Comparison of ENCODE assay signal across 9 cellular contexts in the genomic region with DNA sequence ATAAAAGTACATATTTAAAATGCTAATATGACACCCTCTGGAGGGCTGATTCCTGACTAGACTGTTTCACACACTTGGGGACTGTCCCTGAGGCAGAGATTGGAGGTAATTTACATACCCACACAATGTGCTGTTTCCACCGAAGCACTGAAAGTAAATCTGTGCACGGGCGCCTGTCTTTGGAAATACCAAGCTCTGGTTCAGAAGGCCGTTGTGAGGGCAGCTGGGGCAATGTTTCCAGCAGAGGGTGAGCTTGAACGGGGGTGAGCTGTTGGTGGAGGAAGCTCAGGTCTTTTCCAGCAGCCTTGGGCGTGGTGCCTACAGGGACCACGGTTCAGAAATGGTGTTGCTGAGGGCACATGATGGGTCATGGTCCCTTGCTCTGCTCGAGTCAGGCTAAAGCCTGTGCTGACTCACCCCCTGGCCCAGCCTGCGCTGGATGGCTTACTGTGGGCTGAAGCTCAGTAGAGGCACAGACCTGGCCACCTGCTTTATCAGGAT. TPM values are rescaled to one million over a fixed set of nuclear protein-coding genes. Genes with fewer than 3 reads are reported as not detected.
DNase-seq lines count a peak whose midpoint lies in the region; FAIRE-seq and TF ChIP-seq lines count a peak whose summit lies in the region.
"Had no signal": no experiment of that assay in that cellular context is flagged by ENCODE, and none has a peak within 500 bp of the region (broad histone marks: within the 10 kb centered on the region; RNA-seq: fewer than 3 reads in every experiment).

No MANE protein-coding gene starts in this region.

- H3K36me3 Mint-ChIP-seq in astrocyte (ENCODE audit: low read depth, unreplicated experiment) = peaks cover 3% of the 10 kb centered on the region

- no peaks in the 10 kb centered on the region for H3K79me2 ChIP-seq in astrocyte (ENCODE audit: insufficient read depth, low read length)

- no peak overlapping the region for H2AFZ ChIP-seq in astrocyte (ENCODE audit: low read depth, low read length)

- H3K27me3 Mint-ChIP-seq in astrocyte (ENCODE audit: low read depth, unreplicated experiment) = no peaks in the 10 kb centered on the region

- H3K27me3 ChIP-seq in astrocyte (ENCODE audit: insufficient read depth, low read length) = no peaks in the 10 kb centered on the region

- H3K9me3 ChIP-seq in astrocyte (ENCODE audit: insufficient read depth, low read depth, low read length) = no peaks in the 10 kb centered on the region

- peak; percentile 61 for DNase-seq in activated naive CD4-positive, alpha-beta T cell treated with Interleukin-2 at 50 U/mL for 16 hours
- DNase-seq in activated naive CD4-positive, alpha-beta T cell (lab: John Stamatoyannopoulos, UW) = no peak
- peak; percentile 45 for DNase-seq in LHCN-M2 (ENCODE audit: low read depth)
- DNase-seq in astrocyte (ENCODE audit: low read depth) = no peak
- DNase-seq in stimulated activated CD4-positive, alpha-beta T cell treated with anti-CD3 and anti-CD28 coated beads, TNF-alpha, amount 100 ng/mL, for 48 hours (ENCODE audit: low read depth in 3 of 3) = peak; percentile 26 to 38 (median 32)
- DNase-seq in H54 (ENCODE audit: insufficient read length, low spot score) = no peak
- DNase-seq in NCI-H748 (lab: John Stamatoyannopoulos, UW; ENCODE audit: unreplicated experiment) = no peak
- DNase-seq in NCI-H526 (lab: John Stamatoyannopoulos, UW) = no peak

- H3K27ac Mint-ChIP-seq in astrocyte (ENCODE audit: unreplicated experiment) = peak overlapping the region; percentile 55

- FAIRE-seq in astrocyte (lab: Jason Lieb, UNC) = no peak
- no peak for FAIRE-seq in H54 (lab: Jason Lieb, UNC)

- TF ChIP-seq CTCF in astrocyte (IDR thresholded peaks at IDR 0.05; ENCODE audit: insufficient read depth, low read depth, low read length) = no peak

- H3K4me1 Mint-ChIP-seq in astrocyte (ENCODE audit: low read depth, unreplicated experiment) = peaks cover 12% of the 10 kb centered on the region

- peaks cover 2% of the 10 kb centered on the region for H3K9me3 Mint-ChIP-seq in astrocyte (ENCODE audit: unreplicated experiment)

- H3K27ac ChIP-seq in astrocyte (ENCODE audit: low read depth, low read length) = no peak overlapping the region

- H3K4me3 ChIP-seq in astrocyte (ENCODE audit: insufficient read depth, low read depth, low read length) = no peak overlapping the region

- H3K4me2 ChIP-seq in astrocyte (ENCODE audit: low read length) = no peak overlapping the region

- no peak for TF ChIP-seq POLR2A in H54 (IDR thresholded peaks at IDR 0.05; ENCODE audit: low read depth, low read length)

- no peak overlapping the region for H3K9ac ChIP-seq in astrocyte (ENCODE audit: low read length)

- H4K20me1 ChIP-seq in astrocyte (ENCODE audit: insufficient read depth, low read length) = peaks cover 23% of the 10 kb centered on the region

- H3K4me1 ChIP-seq in astrocyte (ENCODE audit: insufficient read depth, low read length) = peaks cover 12% of the 10 kb centered on the region

- no peaks in the 10 kb centered on the region for H3K36me3 ChIP-seq in astrocyte (ENCODE audit: insufficient read depth, low read length)

- H3K4me3 Mint-ChIP-seq in astrocyte (ENCODE audit: unreplicated experiment) = no peak overlapping the region

RNA-seq across cellular contexts. Expression of gene HMCN2, which starts 25.8 kb away (rescaled TPM):
- total RNA-seq in LHCN-M2 (2014; rRNA removed) = 12.1 and 15.7 TPM in 2 replicates
- polyA plus RNA-seq in LHCN-M2 (2012) = 0.30 TPM
- total RNA-seq in astrocyte = 1.6 and 3.2 TPM in 2 replicates
- polyA plus RNA-seq: keratinocyte had no signal

Comparison
In these comparisons a context has a peak if more than half of its experiments do, and no peak if none do; other contexts are left out.
1. DNase-seq: peak in activated naive CD4-positive, alpha-beta T cell treated with Interleukin-2 at 50 U/mL for 16 hours (single experiment), LHCN-M2 (single experiment) and stimulated activated CD4-positive, alpha-beta T cell treated with anti-CD3 and anti-CD28 coated beads, TNF-alpha, amount 100 ng/mL, for 48 hours (3 of 3); none in activated naive CD4-positive, alpha-beta T cell (0 of 4), astrocyte (single experiment), H54 (single experiment), NCI-H748 (single experiment) and NCI-H526 (0 of 2).